In genomic region chr1:36781098-36781497, GRCh38 we compare ENCODE assay signal across 17 cellular contexts.
DNase-seq lines count a peak whose midpoint lies in the region; ATAC-seq and TF ChIP-seq lines count a peak whose summit lies in the region.
"Had no signal": no experiment of that assay in that cellular context is flagged by ENCODE, and none has a peak within 500 bp of the region (broad histone marks: within the 10 kb centered on the region; RNA-seq: fewer than 3 reads in every experiment).

No MANE protein-coding gene starts in this region.

- no peaks in the 10 kb centered on the region for H3K27me3 ChIP-seq in colonic mucosa

- TF ChIP-seq CTCF in colonic mucosa (IDR thresholded peaks at IDR 0.05), result no peak

- no peak for ATAC-seq in HG02884 (IDR thresholded peaks at IDR 0.05; ENCODE audit: unreplicated experiment)
- ATAC-seq: Panc1, SK-N-SH treated with all-trans-retinoic acid at 6 μM for 48 hours had no signal

- no peaks in the 10 kb centered on the region for H3K36me3 ChIP-seq in colonic mucosa

- H3K27ac ChIP-seq in colonic mucosa, result no peak overlapping the region

- no peak overlapping the region for H3K9ac ChIP-seq in colonic mucosa (ENCODE audit: low read depth in 2 of 2, low read length in 2 of 2)

- H3K4me1 ChIP-seq in colonic mucosa, result no peaks in the 10 kb centered on the region

- DNase-seq in DMS 273 (lab: John Stamatoyannopoulos, UW; ENCODE audit: unreplicated experiment), result peak; percentile 77
- DNase-seq in NCI-H1694 treated with DMSO at 0.1 percent for 48 hours (lab: John Stamatoyannopoulos, UW), result peak; percentile 43
- peak; percentile 43 for DNase-seq in NCI-H524 treated with DMSO at 0.1 percent for 48 hours (lab: John Stamatoyannopoulos, UW)
- DNase-seq in middle frontal gyrus (ENCODE audit: extremely low spot score, low spot score), result peak; percentile 15
- DNase-seq in colonic mucosa, result no peak
- DNase-seq in OCI-M2 (lab: John Stamatoyannopoulos, UW; ENCODE audit: unreplicated experiment), result no peak
- DNase-seq in stimulated activated CD4-positive, alpha-beta T cell treated with anti-CD3 and anti-CD28 coated beads, Interleukin-15, amount 100 ng/mL, for 24 hours, result no peak
- DNase-seq: CD4-positive, alpha-beta T cell; HFFc6; KG1; NCI-H1048; NCI-H187 treated with DMSO at 0.1 percent for 48 hours; NCI-H226; Right ventricle myocardium superior had no signal

- intact Hi-C loops in colonic mucosa (cut with DNase I), result no loop called here

- H3K4me3 ChIP-seq in colonic mucosa, result no peak overlapping the region

- no peaks in the 10 kb centered on the region for H3K9me3 ChIP-seq in colonic mucosa

Comparison
In these comparisons a context has a peak if more than half of its experiments do, and no peak if none do; other contexts are left out.
1. DNase-seq: peak in DMS 273 (single experiment), NCI-H1694 treated with DMSO at 0.1 percent for 48 hours (single experiment), NCI-H524 treated with DMSO at 0.1 percent for 48 hours (single experiment) and middle frontal gyrus (single experiment); none in colonic mucosa (single experiment), OCI-M2 (single experiment) and stimulated activated CD4-positive, alpha-beta T cell treated with anti-CD3 and anti-CD28 coated beads, Interleukin-15, amount 100 ng/mL, for 24 hours (single experiment).